Comparison of ENCODE assay signal across 8 cellular contexts in the genomic region with DNA sequence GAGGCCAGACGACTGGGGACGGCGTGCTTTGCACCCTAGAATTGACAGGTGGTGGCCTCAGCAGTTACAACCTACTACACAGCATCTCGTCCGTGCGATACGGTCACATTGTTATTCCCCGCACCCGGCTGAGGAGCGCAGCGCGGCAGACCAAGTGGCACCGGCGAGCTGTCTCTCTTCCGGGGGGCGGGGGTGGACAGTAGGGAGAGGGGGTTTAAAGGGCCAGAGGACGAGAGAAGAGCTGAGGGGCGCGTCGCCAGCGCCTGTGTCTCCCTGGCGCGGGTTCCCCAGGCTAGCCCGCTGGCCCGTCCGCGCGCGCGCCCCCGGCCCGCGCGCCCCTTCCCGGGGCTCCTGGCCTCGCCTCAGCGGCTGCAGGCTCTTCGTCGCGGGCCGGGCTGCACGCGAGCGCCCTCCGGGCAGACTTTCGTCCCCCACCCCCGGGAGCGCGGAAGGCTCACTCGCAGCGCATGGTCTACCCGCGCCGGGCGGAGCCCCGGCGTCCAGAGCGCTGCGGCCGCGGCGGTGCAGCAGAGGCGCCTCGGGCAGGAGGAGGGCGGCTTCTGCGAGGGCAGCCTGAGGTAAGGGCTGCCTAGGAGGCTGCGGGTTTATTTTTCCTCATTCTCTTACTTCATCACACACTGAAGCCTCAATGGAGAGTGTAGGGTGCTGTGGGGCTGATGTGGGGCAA. TPM values are rescaled to one million over a fixed set of nuclear protein-coding genes. Genes with fewer than 3 reads are reported as not detected.
A peak's percentile ranks its signal among the peaks of the same experiment; 100 is the strongest.
DNase-seq lines count a peak whose midpoint lies in the region; ATAC-seq and TF ChIP-seq lines count a peak whose summit lies in the region.

A gene (plus strand): TSS at position 225 of the 688 bp plus-strand sequence.

- H3K27me3 ChIP-seq in Loucy (ENCODE audit: insufficient read depth, low read length, poor library complexity, severe bottlenecking) (no peaks in the 10 kb centered on the region), upper lobe of right lung (peaks cover 40% of the 10 kb centered on the region)

- intact Hi-C loops in upper lobe of right lung (cut with DNase I): no loop called here

- TF ChIP-seq CTCF in Loucy (conservative IDR thresholded peaks at IDR 0.05; ENCODE audit: low read length) (no peak), choroid plexus epithelial cell (conservative IDR thresholded peaks at IDR 0.05; ENCODE audit: low read depth, low read length) (no peak), upper lobe of right lung (IDR thresholded peaks at IDR 0.05) (no peak)

- H3K4me3 ChIP-seq in Loucy (ENCODE audit: low read length, poor library complexity, severe bottlenecking): peak within 1 kb of the TSS; percentile 66
- H3K4me3 ChIP-seq in choroid plexus epithelial cell (ENCODE audit: low read depth, low read length): peak within 1 kb of the TSS; percentile 51
- H3K4me3 ChIP-seq in upper lobe of right lung: peak within 1 kb of the TSS; percentile 37

- no peaks in the 10 kb centered on the region for H4K20me1 ChIP-seq in Loucy (ENCODE audit: insufficient read depth, low read length, poor library complexity, severe bottlenecking)

- ATAC-seq in upper lobe of right lung: peak; percentile 70

- H3K4me2 ChIP-seq in Loucy (ENCODE audit: low read depth, low read length, poor library complexity, severe bottlenecking): peak within 1 kb of the TSS; percentile 65

- H3K9me3 ChIP-seq in Loucy (ENCODE audit: insufficient read depth, low read depth, low read length) (peaks cover 4% of the 10 kb centered on the region; the same call in 1 of the 2 replicates), upper lobe of right lung (no peaks in the 10 kb centered on the region)

- H2AFZ ChIP-seq in Loucy (ENCODE audit: low read length): peak within 1 kb of the TSS; percentile 60; the same call in 1 of the 2 replicates

- no peak within 1 kb of the TSS for H3K27ac ChIP-seq in upper lobe of right lung

- peak within 1 kb of the TSS; percentile 35 for H3K9ac ChIP-seq in Loucy (ENCODE audit: low read depth, low read length, poor library complexity, severe bottlenecking)

- H3K36me3 ChIP-seq in Loucy (ENCODE audit: insufficient read depth, low read length) (no peaks in the 10 kb centered on the region), upper lobe of right lung (no peaks in the 10 kb centered on the region)

- H3F3A ChIP-seq in Loucy (ENCODE audit: low read depth): no peaks in the 10 kb centered on the region

- H3K4me1 ChIP-seq in Loucy (ENCODE audit: insufficient read depth, low read length, poor library complexity, severe bottlenecking) (peaks cover 3% of the 10 kb centered on the region), upper lobe of right lung (peaks cover 3% of the 10 kb centered on the region)

- peak; percentile 49 for DNase-seq in DMS153 (lab: John Stamatoyannopoulos, UW)
- peak; percentile 27 for DNase-seq in choroid plexus epithelial cell (ENCODE audit: low read depth)
- DNase-seq in lung microvascular endothelial cell (ENCODE audit: low read depth in 2 of 2): peak in 1 of 2 donors; percentile 8
- DNase-seq in upper lobe of right lung: peak; percentile 70
- no peak for DNase-seq in activated T-cell treated with anti-CD3 and anti-CD28 coated beads for 4 hours
- no peak for DNase-seq in COLO829 (ENCODE audit: low spot score)
- no peak for DNase-seq in dedifferentiated amniotic fluid mesenchymal stem cell (ENCODE audit: extremely low spot score)

- H3K9me2 ChIP-seq in Loucy (replicated peaks; ENCODE audit: low read depth, low read length): no peaks in the 10 kb centered on the region

- H3K79me2 ChIP-seq in Loucy (ENCODE audit: insufficient read depth, low read length): no peaks in the 10 kb centered on the region

RNA-seq across cellular contexts. Expression of the gene that starts here (rescaled TPM):
- 102 and 163 TPM in 2 replicates for total RNA-seq in lung microvascular endothelial cell
- 14.3 TPM for total RNA-seq in upper lobe of right lung

Comparison
In these comparisons a context has a peak if more than half of its experiments do, and no peak if none do; other contexts are left out.
1. DNase-seq: peak in DMS153 (single experiment), choroid plexus epithelial cell (single experiment) and upper lobe of right lung (single experiment); none in activated T-cell treated with anti-CD3 and anti-CD28 coated beads for 4 hours (single experiment), COLO829 (single experiment) and dedifferentiated amniotic fluid mesenchymal stem cell (single experiment).
2. Peak in every context shown above with its lines, with median percentiles within 50 percentile points of each other: H3K4me3 ChIP-seq.